In genomic region chr1:194437135-194437534, GRCh38 we compare ENCODE assay signal across 25 cellular contexts.
"Had no signal": no experiment of that assay in that cellular context is flagged by ENCODE, and none has a peak within 500 bp of the region (broad histone marks: within the 10 kb centered on the region; RNA-seq: fewer than 3 reads in every experiment).

No MANE protein-coding gene starts in this region.

- H3K9me3 ChIP-seq: lower lobe of right lung, pancreas, prostate gland, testis, thyroid gland, transverse colon, uterus had no signal

- H3K4me1 Mint-ChIP-seq: mesothelial cell of epicardium; naive B cell; natural killer cell; nephron progenitor cell; neural progenitor cell; stimulated activated naive CD8-positive, alpha-beta T cell treated with anti-CD3 and anti-CD28 coated beads, Interleukin-15, amount 100 ng/mL, for 72 hours had no signal

- H3K9me3 Mint-ChIP-seq: nephron progenitor cell had no signal

- DNase-seq: head of caudate nucleus; hippocampal formation; kidney glomerular epithelial cell; left cardiac atrium; left lung; lower lobe of right lung; mesendoderm; naive B cell; natural killer cell; nephron progenitor cell; pancreas; retina; stimulated activated CD4-positive, alpha-beta T cell treated with anti-CD3 and anti-CD28 coated beads, Interleukin-4, amount 100 ng/mL, for 1 hour; stimulated activated naive CD4-positive, alpha-beta T cell treated with Interleukin-2 at 50 U/mL for 16 hours; stimulated activated naive CD8-positive, alpha-beta T cell treated with anti-CD3 and anti-CD28 coated beads, Interleukin-15, amount 100 ng/mL, for 72 hours; testis; thyroid gland; transverse colon; uterus had no signal

- H3K4me3 Mint-ChIP-seq: mesothelial cell of epicardium; natural killer cell; nephron progenitor cell; neural progenitor cell; stimulated activated naive CD8-positive, alpha-beta T cell treated with anti-CD3 and anti-CD28 coated beads, Interleukin-15, amount 100 ng/mL, for 72 hours had no signal

- H3K9ac ChIP-seq: neural progenitor cell had no signal

- H3K36me3 ChIP-seq: left lung, lower lobe of right lung, neural progenitor cell, pancreas, prostate gland, thyroid gland, transverse colon, uterus had no signal

- H3K27me3 Mint-ChIP-seq: naive B cell had no signal

- H2AFZ ChIP-seq: neural progenitor cell had no signal

- H3K27me3 ChIP-seq: left lung, neural progenitor cell, pancreas, testis, thyroid gland, transverse colon, uterus had no signal

- ATAC-seq: left cardiac atrium, left lung, natural killer cell, pancreas, right cardiac atrium, sciatic nerve had no signal

- H3K27ac ChIP-seq: left lung, lower lobe of right lung, neural progenitor cell, pancreas, prostate gland, skin epidermis, testis, thyroid gland, transverse colon, uterus had no signal

- H3K4me1 ChIP-seq: left lung, lower lobe of right lung, neural progenitor cell, pancreas, prostate gland, testis, thyroid gland, transverse colon, uterus had no signal

- H3K4me2 ChIP-seq: neural progenitor cell had no signal

- H3K27ac Mint-ChIP-seq: mesothelial cell of epicardium; naive B cell; natural killer cell; nephron progenitor cell; stimulated activated naive CD8-positive, alpha-beta T cell treated with anti-CD3 and anti-CD28 coated beads, Interleukin-15, amount 100 ng/mL, for 72 hours had no signal

- H3K4me3 ChIP-seq: left lung, lower lobe of right lung, neural progenitor cell, pancreas, prostate gland, skin epidermis, testis, thyroid gland, transverse colon, uterus had no signal

- H3K36me3 Mint-ChIP-seq: mesothelial cell of epicardium, naive B cell, neural progenitor cell had no signal
